ENCODE assay signal across 8 cellular contexts in genomic region chr1:235160965-235161684, GRCh38. TPM values are rescaled to one million over a fixed set of nuclear protein-coding genes. Genes with fewer than 3 reads are reported as not detected.
DNase-seq lines count a peak whose midpoint lies in the region; ATAC-seq and TF ChIP-seq lines count a peak whose summit lies in the region.

Gene RBM34 (minus strand): TSS chr1:235161250. CDS start chr1:235161226, 24 bp downstream.

- H2AFZ ChIP-seq in IMR-90 (replicated peaks; ENCODE audit: low read length, poor library complexity) (peak within 1 kb of the TSS; percentile 92), OCI-LY7 (ENCODE audit: low read length) (peak within 1 kb of the TSS; percentile 91)

- peak within 1 kb of the TSS; percentile 96 for H3K56ac ChIP-seq in IMR-90 (ENCODE audit: extremely low read depth, insufficient read depth, low read length)

- intact Hi-C loops in IMR-90 (cut with micrococcal nuclease) = loop anchor here (5.0 kb wide), 1 partner anchor 256 kb away; no protein-coding TSS in a partner anchor
- intact Hi-C loops in OCI-LY7 (cut with micrococcal nuclease; ENCODE audit: unreplicated experiment) = loop anchor here (2.0 to 5.0 kb wide), 2 partner anchors 56 to 166 kb away; partner anchors contain the start of genes ARID4B and GGPS1

- peaks cover 35 to 49% of the 10 kb centered on the region in 2 experiments for H3K79me1 ChIP-seq in IMR-90 (ENCODE audit: low read depth in 1 of 2, low read length in 2 of 2)

- peak within 1 kb of the TSS; percentile 93 for H4K5ac ChIP-seq in IMR-90 (ENCODE audit: low read depth, low read length)

- in situ Hi-C loops in IMR-90 (cut with MboI; ENCODE audit: low sequenced_read_pairs) = no loop called here

- peak within 1 kb of the TSS; percentile 67; the same call in 1 of the 3 replicates for H2BK15ac ChIP-seq in IMR-90 (ENCODE audit: low read depth, low read length)

- H3K9ac ChIP-seq in IMR-90 (ENCODE audit: low read depth, low read length) = peak within 1 kb of the TSS; percentile 98

- H4K8ac ChIP-seq in IMR-90 (ENCODE audit: low read depth in 2 of 2, low read length in 2 of 2) = peak within 1 kb of the TSS; percentile 82 to 98

- DNase-seq in DMS114 treated with DMSO at 0.1 percent for 48 hours (lab: John Stamatoyannopoulos, UW; ENCODE audit: unreplicated experiment) (peak; percentile 87), IMR-90 (peak; percentile 88), OCI-LY7 (ENCODE audit: low spot score) (peak; percentile 92), activated T-cell treated with anti-CD3 and anti-CD28 coated beads for 1 hour (ENCODE audit: low read depth) (peak; percentile 86), epidermal melanocyte (ENCODE audit: insufficient read length, low spot score) (peak; percentile 81), middle frontal gyrus (ENCODE audit: extremely low spot score, low spot score) (peak; percentile 82)
- DNase-seq in stimulated activated CD8-positive, alpha-beta memory T cell treated with anti-CD3 and anti-CD28 coated beads, Interleukin-2, amount 100 ng/mL, for 1 hour (ENCODE audit: low read depth in 2 of 2) = peak; percentile 84 to 90

- peak within 1 kb of the TSS; percentile 88 for H2BK5ac ChIP-seq in IMR-90 (ENCODE audit: low read depth, low read length, poor library complexity, severe bottlenecking)

- H3K9me1 ChIP-seq in IMR-90 (ENCODE audit: insufficient read depth, low read length) = peaks cover 15% of the 10 kb centered on the region

- dilution Hi-C loops in IMR-90 (cut with HindIII; ENCODE audit: low sequenced_read_pairs, unreplicated experiment) = no loop called here

- POLR2A ChIA-PET in IMR-90 (lab: Charles Lee; ENCODE audit: unreplicated experiment) (no interaction called here), OCI-LY7 (lab: Charles Lee) (interaction anchor here (0.6 to 1.9 kb wide), 7 partner anchors 14 to 372 kb away, joined by 3 to 7 read pairs (median 5); partner anchors contain the start of gene TOMM20)

- no peaks in the 10 kb centered on the region for H3K27me3 ChIP-seq in IMR-90 (ENCODE audit: control insufficient read depth, insufficient read depth, low read length)

- no peaks in the 10 kb centered on the region for H3K9me2 ChIP-seq in OCI-LY7 (ENCODE audit: insufficient read depth, low read length)

- H3K4me1 ChIP-seq in IMR-90 (ENCODE audit: control insufficient read depth, insufficient read depth, low read length) (peaks cover 2% of the 10 kb centered on the region), OCI-LY7 (ENCODE audit: insufficient read depth, low read length, poor library complexity, severe bottlenecking) (peaks cover 18% of the 10 kb centered on the region)

- H3K23ac ChIP-seq in IMR-90 (ENCODE audit: low read depth, low read length) = peak within 1 kb of the TSS; percentile 96

- peak within 1 kb of the TSS; percentile 79 for H2AK5ac ChIP-seq in IMR-90 (ENCODE audit: low read depth, low read length)

- peak within 1 kb of the TSS; percentile 98 for H3K4ac ChIP-seq in IMR-90 (ENCODE audit: low read depth, low read length)

- BruUV-seq in IMR-90 (replicated peaks; lab: Mats Ljungman, UMichigan) (no TSS peak), OCI-LY7 (replicated peaks; lab: Mats Ljungman, UMichigan) (no TSS peak)

- TF ChIP-seq CTCF in IMR-90 (conservative IDR thresholded peaks at IDR 0.05; ENCODE audit: low read depth, low read length) (peak; percentile 28; the same call in 1 of the 2 replicates), OCI-LY7 (conservative IDR thresholded peaks at IDR 0.05; ENCODE audit: low read length) (peak; percentile 38; the same call in 1 of the 2 replicates)

- WGBS in IMR-90 (ENCODE audit: extremely low coverage in 2 of 2, insufficient read length in 1 of 2), 2 experiments = 0% methylated on average over 18 of the region's 50 CpGs; no CpG with 5 or more reads in 1 of the 2 experiments

- peaks cover 22% of the 10 kb centered on the region for H3K36me3 ChIP-seq in IMR-90 (ENCODE audit: control insufficient read depth, insufficient read depth, low read length)
- H3K36me3 ChIP-seq in OCI-LY7 (ENCODE audit: insufficient read depth, low read length) = peaks cover 36% of the 10 kb centered on the region

- peak within 1 kb of the TSS; percentile 92 for H4K91ac ChIP-seq in IMR-90 (ENCODE audit: insufficient read depth, low read depth, low read length)

- H3K9me3 ChIP-seq in IMR-90 (ENCODE audit: control insufficient read depth, insufficient read depth, low read length) = no peaks in the 10 kb centered on the region
- H3K9me3 ChIP-seq in OCI-LY7 (ENCODE audit: low read length) = no peaks in the 10 kb centered on the region

- H4K20me1 ChIP-seq in IMR-90 (ENCODE audit: insufficient read depth, low read length) (no peaks in the 10 kb centered on the region), OCI-LY7 (ENCODE audit: insufficient read depth, low read length) (no peaks in the 10 kb centered on the region)

- peaks cover 25% of the 10 kb centered on the region for H3K79me2 ChIP-seq in OCI-LY7 (ENCODE audit: insufficient read depth, low read depth, low read length)

- H2BK120ac ChIP-seq in IMR-90 (ENCODE audit: low read depth, low read length) = peak within 1 kb of the TSS; percentile 83

- H3K4me3 ChIP-seq in IMR-90 (ENCODE audit: insufficient read depth, low read depth, low read length) = peak within 1 kb of the TSS; percentile 88
- H3K4me3 ChIP-seq in OCI-LY7 (ENCODE audit: low read depth, low read length, poor library complexity, severe bottlenecking) = peak within 1 kb of the TSS; percentile 85

- CTCF ChIA-PET in IMR-90 (lab: Yijun Ruan, JAX) (interaction anchor here (0.8 to 1.1 kb wide), 2 partner anchors 48 to 255 kb away, joined by 3 to 6 read pairs; no protein-coding TSS in a partner anchor), OCI-LY7 (lab: Charles Lee; ENCODE audit: unreplicated experiment) (interaction anchor here (0.6 kb wide), 1 partner anchor 1192 kb away, joined by 3 read pairs; no protein-coding TSS in a partner anchor)

- peak within 1 kb of the TSS; percentile 99 for H3K14ac ChIP-seq in IMR-90 (replicated peaks; ENCODE audit: low read depth, low read length)

- peak within 1 kb of the TSS; percentile 36 for H2BK20ac ChIP-seq in IMR-90 (ENCODE audit: low read depth, low read length)

- peak within 1 kb of the TSS; percentile 79 for H3K18ac ChIP-seq in IMR-90 (ENCODE audit: low read depth, low read length)

- H2AK9ac ChIP-seq in IMR-90 (replicated peaks; ENCODE audit: low read depth, low read length, poor library complexity) = peak within 1 kb of the TSS; percentile 96

- peak within 1 kb of the TSS; percentile 88 for H3K4me2 ChIP-seq in IMR-90 (ENCODE audit: low read depth, low read length)
- H3K4me2 ChIP-seq in OCI-LY7 (ENCODE audit: low read length) = peak within 1 kb of the TSS; percentile 86

- peak; percentile 93 for TF ChIP-seq POLR2A in IMR-90 (IDR thresholded peaks at IDR 0.05; ENCODE audit: low read depth, low read length)

- TF ChIP-seq RAD21 in IMR-90 (IDR thresholded peaks at IDR 0.05; ENCODE audit: low read length) = no peak

- H3K27ac ChIP-seq in IMR-90 (ENCODE audit: insufficient read depth, low read length) (peak within 1 kb of the TSS; percentile 96), OCI-LY7 (ENCODE audit: low read depth, low read length, poor library complexity, severe bottlenecking) (peak within 1 kb of the TSS; percentile 64)

- ATAC-seq in GM21528 (IDR thresholded peaks at IDR 0.05; ENCODE audit: low FRiP score, unreplicated experiment) = peak; percentile 96
- ATAC-seq in IMR-90 (ENCODE audit: low read depth) = peak; percentile 98

TF ChIP-seq in IMR-90, 13 proteins besides CTCF, POLR2A, EP300 and RAD21:
- TF ChIP-seq, protein P1, sequence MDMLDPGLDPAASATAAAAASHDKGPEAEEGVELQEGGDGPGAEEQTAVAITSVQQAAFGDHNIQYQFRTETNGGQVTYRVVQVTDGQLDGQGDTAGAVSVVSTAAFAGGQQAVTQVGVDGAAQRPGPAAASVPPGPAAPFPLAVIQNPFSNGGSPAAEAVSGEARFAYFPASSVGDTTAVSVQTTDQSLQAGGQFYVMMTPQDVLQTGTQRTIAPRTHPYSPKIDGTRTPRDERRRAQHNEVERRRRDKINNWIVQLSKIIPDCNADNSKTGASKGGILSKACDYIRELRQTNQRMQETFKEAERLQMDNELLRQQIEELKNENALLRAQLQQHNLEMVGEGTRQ (IDR thresholded peaks at IDR 0.05; ENCODE audit: low read depth, low read length) = no peak
- TF ChIP-seq MXI1 (IDR thresholded peaks at IDR 0.05; ENCODE audit: borderline replicate concordance, low read depth, low read length) (peak; percentile 49; the same call in 1 of the 2 replicates), CHD1 (IDR thresholded peaks at IDR 0.05; ENCODE audit: low read depth, low read length) (no peak), FOS (IDR thresholded peaks at IDR 0.05; ENCODE audit: low read depth, low read length) (no peak), MAZ (IDR thresholded peaks at IDR 0.05; ENCODE audit: borderline replicate concordance, low read depth, low read length) (peak; percentile 72; the same call in 1 of the 2 replicates), CEBPB (IDR thresholded peaks at IDR 0.05; ENCODE audit: low read depth, low read length) (peak; percentile 54; the same call in 1 of the 2 replicates), NFE2L2 (IDR thresholded peaks at IDR 0.05; ENCODE audit: low read depth, low read length) (no peak), ELK1 (IDR thresholded peaks at IDR 0.05; ENCODE audit: borderline replicate concordance, low read depth, low read length) (no peak)

RNA-seq across cellular contexts. Expression of gene RBM34, which starts in this region (rescaled TPM):
- total RNA-seq in IMR-90 (2012; rRNA removed) = 28.7 and 61.7 TPM in 2 replicates
- 31.8 and 34.0 TPM in 2 replicates for polyA plus RNA-seq in IMR-90 (2012; rRNA removed)
- polyA plus RNA-seq in IMR-90 (2012; cell fraction: cytosol; rRNA removed) = 11.0 and 16.7 TPM in 2 replicates
- 5.5 and 27.9 TPM in 2 replicates for polyA plus RNA-seq in IMR-90 (2012; cell fraction: nucleus; rRNA removed; ENCODE audit: low replicate concordance)
- total RNA-seq in OCI-LY7 (2014; rRNA removed; shearing (Covaris generic)) = 46.4 and 53.6 TPM in 2 replicates
- total RNA-seq in OCI-LY7 (2022) = 93.7 and 114 TPM in 2 replicates

Comparison
In these comparisons a context has a peak if more than half of its experiments do, and no peak if none do; other contexts are left out.
1. Peak in every context shown above with its lines: DNase-seq, ATAC-seq, H3K4me3 ChIP-seq and H3K27ac ChIP-seq.